8 cellular contexts compared by ENCODE assay signal in genomic region chr10:32256613-32257437, GRCh38.
A peak's percentile ranks its signal among the peaks of the same experiment; 100 is the strongest.
DNase-seq lines count a peak whose midpoint lies in the region; ATAC-seq and TF ChIP-seq lines count a peak whose summit lies in the region.

No MANE protein-coding gene starts in this region.

- no peaks in the 10 kb centered on the region for H3K36me3 Mint-ChIP-seq in natural killer cell treated with Interleukin-12 subunit alpha and Interleukin-12 subunit beta and Interleukin-15 and Interleukin-18, amount 100 ng/mL, for 72 hours

- H3K4me1 Mint-ChIP-seq in natural killer cell treated with Interleukin-12 subunit alpha and Interleukin-12 subunit beta and Interleukin-15 and Interleukin-18, amount 100 ng/mL, for 72 hours (ENCODE audit: low read depth in 2 of 2): peaks cover 4 to 7% of the 10 kb centered on the region in 2 donors

- no peak overlapping the region for H3K27ac Mint-ChIP-seq in natural killer cell treated with Interleukin-12 subunit alpha and Interleukin-12 subunit beta and Interleukin-15 and Interleukin-18, amount 100 ng/mL, for 72 hours

- H3K27me3 Mint-ChIP-seq in natural killer cell treated with Interleukin-12 subunit alpha and Interleukin-12 subunit beta and Interleukin-15 and Interleukin-18, amount 100 ng/mL, for 72 hours: no peaks in the 10 kb centered on the region

- DNase-seq in NCI-H82 treated with DMSO at 0.1 percent for 48 hours (lab: John Stamatoyannopoulos, UW; ENCODE audit: unreplicated experiment): peak; percentile 37
- DNase-seq in activated CD8-positive, alpha-beta memory T cell treated with anti-CD3 and anti-CD28 coated beads, Interleukin-2, amount 50 U/mL, for 4 hours: peak; percentile 71
- peak; percentile 71 for DNase-seq in natural killer cell treated with Interleukin-12 subunit alpha and Interleukin-12 subunit beta and Interleukin-15 and Interleukin-18, amount 100 ng/mL, for 72 hours (ENCODE audit: low spot score)
- DNase-seq in stimulated activated naive CD4-positive, alpha-beta T cell treated with Interleukin-2 at 50 U/mL for 16 hours (lab: John Stamatoyannopoulos, UW): peak; percentile 58
- DNase-seq in NCI-H226: no peak

- H3K4me3 Mint-ChIP-seq in natural killer cell treated with Interleukin-12 subunit alpha and Interleukin-12 subunit beta and Interleukin-15 and Interleukin-18, amount 100 ng/mL, for 72 hours: no peak overlapping the region

- H3K9me3 Mint-ChIP-seq in natural killer cell treated with Interleukin-12 subunit alpha and Interleukin-12 subunit beta and Interleukin-15 and Interleukin-18, amount 100 ng/mL, for 72 hours: no peaks in the 10 kb centered on the region

- TF ChIP-seq CTCF in GM12874 (IDR thresholded peaks at IDR 0.05; ENCODE audit: insufficient read depth, low read depth, low read length): peak; percentile 89

- ATAC-seq in HG02571 (IDR thresholded peaks at IDR 0.05; ENCODE audit: unreplicated experiment): peak; percentile 50
- peak; percentile 44 for ATAC-seq in esophagus mucosa
- peak; percentile 72 to 79 for ATAC-seq in natural killer cell treated with Interleukin-12 subunit alpha and Interleukin-12 subunit beta and Interleukin-15 and Interleukin-18, amount 100 ng/mL, for 72 hours
